Comparison of ENCODE assay signal across 1 cellular context in the genomic region with DNA sequence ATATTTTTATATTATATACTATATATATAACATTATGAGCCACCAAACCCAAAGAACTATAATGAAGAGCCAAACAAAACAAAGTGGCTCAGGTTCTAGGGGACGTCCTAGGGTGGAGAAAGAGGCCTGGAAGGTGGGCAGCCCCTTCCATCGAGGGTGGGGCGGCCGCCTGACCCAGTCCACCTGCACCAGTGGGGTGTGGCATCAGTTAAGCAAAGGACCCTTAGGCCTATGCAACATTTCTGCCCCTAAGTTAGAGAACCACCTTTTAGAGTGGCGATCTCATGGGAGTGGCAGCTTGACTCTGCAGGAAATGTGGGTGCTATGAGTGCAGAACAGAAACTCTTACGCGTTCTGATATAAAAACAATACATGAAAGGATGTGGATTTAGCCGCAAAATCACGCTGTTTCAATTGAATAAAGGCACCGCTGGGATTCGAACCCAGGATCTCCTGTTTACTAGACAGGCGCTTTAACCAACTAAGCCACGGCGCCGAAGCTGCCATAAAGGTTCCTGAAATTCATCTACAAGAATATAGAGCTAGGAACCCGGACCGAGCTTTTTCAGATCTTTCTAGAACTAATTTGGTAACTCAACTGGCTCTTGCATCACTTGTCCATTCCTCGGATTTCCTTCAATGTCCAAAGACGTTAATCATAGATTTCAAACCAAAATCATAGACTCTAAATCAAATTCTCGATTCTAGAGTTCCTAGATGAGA.
TF ChIP-seq lines count a peak whose summit lies in the region.

No MANE protein-coding gene starts in this region.

TF ChIP-seq in SK-N-SH, 30 proteins besides CTCF, POLR2A, EP300 and RAD21 (continued from another document):
- TF ChIP-seq TEAD4 (IDR thresholded peaks at IDR 0.05; ENCODE audit: borderline replicate concordance, insufficient read depth) (peak; percentile 34; the same call in 1 of the 2 replicates), POLR2AphosphoS5 (IDR thresholded peaks at IDR 0.05; ENCODE audit: low read depth, low read length) (peak; percentile 43), JUND (IDR thresholded peaks at IDR 0.05) (no peak), YY1 (IDR thresholded peaks at IDR 0.05; ENCODE audit: low read depth) (no peak; the same call in 1 of the 2 replicates), FOXJ3 (CRISPR knock-in tag; IDR thresholded peaks at IDR 0.05) (no peak), FOXM1 (IDR thresholded peaks at IDR 0.05; ENCODE audit: low read depth) (no peak), MXI1 (IDR thresholded peaks at IDR 0.05; ENCODE audit: low read depth, low read length) (no peak), GABPA (IDR thresholded peaks at IDR 0.05; ENCODE audit: low read depth) (peak; percentile 37; the same call in 1 of the 2 replicates), CHD2 (IDR thresholded peaks at IDR 0.05; ENCODE audit: low read length, partially characterized antibody) (no peak), NFIC (IDR thresholded peaks at IDR 0.05; ENCODE audit: borderline replicate concordance) (no peak), EZH2phosphoT487 (IDR thresholded peaks at IDR 0.05; ENCODE audit: borderline replicate concordance, low read depth) (no peak), SIN3A (IDR thresholded peaks at IDR 0.05; ENCODE audit: borderline replicate concordance, low read depth, low read length) (no peak), TAF1 (IDR thresholded peaks at IDR 0.05; ENCODE audit: borderline replicate concordance, low read depth, low read length) (0 out of 2 replicates have a peak, but pooled peaks have one; percentile 36)
- TF ChIP-seq, protein P1, sequence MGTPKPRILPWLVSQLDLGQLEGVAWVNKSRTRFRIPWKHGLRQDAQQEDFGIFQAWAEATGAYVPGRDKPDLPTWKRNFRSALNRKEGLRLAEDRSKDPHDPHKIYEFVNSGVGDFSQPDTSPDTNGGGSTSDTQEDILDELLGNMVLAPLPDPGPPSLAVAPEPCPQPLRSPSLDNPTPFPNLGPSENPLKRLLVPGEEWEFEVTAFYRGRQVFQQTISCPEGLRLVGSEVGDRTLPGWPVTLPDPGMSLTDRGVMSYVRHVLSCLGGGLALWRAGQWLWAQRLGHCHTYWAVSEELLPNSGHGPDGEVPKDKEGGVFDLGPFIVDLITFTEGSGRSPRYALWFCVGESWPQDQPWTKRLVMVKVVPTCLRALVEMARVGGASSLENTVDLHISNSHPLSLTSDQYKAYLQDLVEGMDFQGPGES (IDR thresholded peaks at IDR 0.05; ENCODE audit: low read depth, low read length) = no peak
- TF ChIP-seq, protein P2, sequence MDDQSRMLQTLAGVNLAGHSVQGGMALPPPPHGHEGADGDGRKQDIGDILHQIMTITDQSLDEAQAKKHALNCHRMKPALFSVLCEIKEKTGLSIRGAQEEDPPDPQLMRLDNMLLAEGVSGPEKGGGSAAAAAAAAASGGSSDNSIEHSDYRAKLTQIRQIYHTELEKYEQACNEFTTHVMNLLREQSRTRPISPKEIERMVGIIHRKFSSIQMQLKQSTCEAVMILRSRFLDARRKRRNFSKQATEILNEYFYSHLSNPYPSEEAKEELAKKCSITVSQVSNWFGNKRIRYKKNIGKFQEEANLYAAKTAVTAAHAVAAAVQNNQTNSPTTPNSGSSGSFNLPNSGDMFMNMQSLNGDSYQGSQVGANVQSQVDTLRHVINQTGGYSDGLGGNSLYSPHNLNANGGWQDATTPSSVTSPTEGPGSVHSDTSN (IDR thresholded peaks at IDR 0.05) = 0 out of 2 replicates have a peak, but pooled peaks have one; percentile 3
- TF ChIP-seq, protein P3, sequence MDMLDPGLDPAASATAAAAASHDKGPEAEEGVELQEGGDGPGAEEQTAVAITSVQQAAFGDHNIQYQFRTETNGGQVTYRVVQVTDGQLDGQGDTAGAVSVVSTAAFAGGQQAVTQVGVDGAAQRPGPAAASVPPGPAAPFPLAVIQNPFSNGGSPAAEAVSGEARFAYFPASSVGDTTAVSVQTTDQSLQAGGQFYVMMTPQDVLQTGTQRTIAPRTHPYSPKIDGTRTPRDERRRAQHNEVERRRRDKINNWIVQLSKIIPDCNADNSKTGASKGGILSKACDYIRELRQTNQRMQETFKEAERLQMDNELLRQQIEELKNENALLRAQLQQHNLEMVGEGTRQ (IDR thresholded peaks at IDR 0.05; ENCODE audit: borderline replicate concordance, low read depth, low read length) = no peak
- TF ChIP-seq, protein P4, sequence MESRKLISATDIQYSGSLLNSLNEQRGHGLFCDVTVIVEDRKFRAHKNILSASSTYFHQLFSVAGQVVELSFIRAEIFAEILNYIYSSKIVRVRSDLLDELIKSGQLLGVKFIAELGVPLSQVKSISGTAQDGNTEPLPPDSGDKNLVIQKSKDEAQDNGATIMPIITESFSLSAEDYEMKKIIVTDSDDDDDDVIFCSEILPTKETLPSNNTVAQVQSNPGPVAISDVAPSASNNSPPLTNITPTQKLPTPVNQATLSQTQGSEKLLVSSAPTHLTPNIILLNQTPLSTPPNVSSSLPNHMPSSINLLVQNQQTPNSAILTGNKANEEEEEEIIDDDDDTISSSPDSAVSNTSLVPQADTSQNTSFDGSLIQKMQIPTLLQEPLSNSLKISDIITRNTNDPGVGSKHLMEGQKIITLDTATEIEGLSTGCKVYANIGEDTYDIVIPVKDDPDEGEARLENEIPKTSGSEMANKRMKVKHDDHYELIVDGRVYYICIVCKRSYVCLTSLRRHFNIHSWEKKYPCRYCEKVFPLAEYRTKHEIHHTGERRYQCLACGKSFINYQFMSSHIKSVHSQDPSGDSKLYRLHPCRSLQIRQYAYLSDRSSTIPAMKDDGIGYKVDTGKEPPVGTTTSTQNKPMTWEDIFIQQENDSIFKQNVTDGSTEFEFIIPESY (IDR thresholded peaks at IDR 0.05; ENCODE audit: borderline replicate concordance, low read depth) = no peak
TF ChIP-seq in SK-N-SH: peak in this region for 7.
